Comparison of ENCODE assay signal across 19 cellular contexts in genomic region chr5:1832511-1833250, GRCh38. TPM values are rescaled to one million over a fixed set of nuclear protein-coding genes. Genes with fewer than 3 reads are reported as not detected.
DNase-seq lines count a peak whose midpoint lies in the region; ATAC-seq, FAIRE-seq and TF ChIP-seq lines count a peak whose summit lies in the region.
"Had no signal": no experiment of that assay in that cellular context is flagged by ENCODE, and none has a peak within 500 bp of the region (broad histone marks: within the 10 kb centered on the region; RNA-seq: fewer than 3 reads in every experiment).

No MANE protein-coding gene starts in this region.

- CTCF ChIA-PET in OCI-LY7 (lab: Charles Lee; ENCODE audit: unreplicated experiment), result no interaction called here

- 79% methylated on average over 28 of the region's 28 CpGs for WGBS in right cardiac atrium

- intact Hi-C loops in Right ventricle myocardium superior (cut with DNase I) (no loop called here), right cardiac atrium (cut with DNase I) (no loop called here), OCI-LY7 (cut with micrococcal nuclease; ENCODE audit: unreplicated experiment) (no loop called here), kidney (cut with DNase I) (no loop called here), upper lobe of right lung (cut with DNase I) (no loop called here)

- peaks cover 8% of the 10 kb centered on the region; the same call in 1 of the 2 replicates for H3K36me3 ChIP-seq in OCI-LY7 (ENCODE audit: insufficient read depth, low read length)
- H3K36me3 ChIP-seq in kidney (ENCODE audit: control insufficient read depth in 1 of 2, insufficient read depth in 2 of 2, low read length in 2 of 2), result no peaks in the 10 kb centered on the region
- H3K36me3 ChIP-seq in upper lobe of right lung, result no peaks in the 10 kb centered on the region
- H3K36me3 ChIP-seq: BE2C, Peyer's patch had no signal

- H3K9me2 ChIP-seq in OCI-LY7 (ENCODE audit: insufficient read depth, low read length), result no peaks in the 10 kb centered on the region

- peak; percentile 48 for ATAC-seq in Right ventricle myocardium superior (ENCODE audit: poor library complexity)
- no peak for ATAC-seq in right cardiac atrium
- ATAC-seq in upper lobe of right lung, result no peak
- no peak for ATAC-seq in HG03097 (IDR thresholded peaks at IDR 0.05; ENCODE audit: low FRiP score, unreplicated experiment)

- no peak overlapping the region for H2AFZ ChIP-seq in OCI-LY7 (ENCODE audit: low read length)
- H2AFZ ChIP-seq: GM23248 had no signal

- FAIRE-seq in kidney (lab: Jason Lieb, UNC), result no peak
- FAIRE-seq: G401.6 had no signal

- TF ChIP-seq CTCF in OCI-LY7 (conservative IDR thresholded peaks at IDR 0.05; ENCODE audit: low read length) (no peak), kidney (IDR thresholded peaks at IDR 0.05; ENCODE audit: borderline replicate concordance, extremely low read depth, insufficient read depth) (no peak), upper lobe of right lung (IDR thresholded peaks at IDR 0.05) (no peak)

- no peaks in the 10 kb centered on the region for H4K20me1 ChIP-seq in OCI-LY7 (ENCODE audit: insufficient read depth, low read length)

- no peaks in the 10 kb centered on the region for H3K27me3 ChIP-seq in right cardiac atrium (ENCODE audit: control insufficient read depth, insufficient read depth)
- peaks cover 24% of the 10 kb centered on the region for H3K27me3 ChIP-seq in upper lobe of right lung
- H3K27me3 ChIP-seq: Peyer's patch had no signal

- POLR2A ChIA-PET in OCI-LY7 (lab: Charles Lee), result no interaction called here

- no peak overlapping the region for H3K4me2 ChIP-seq in OCI-LY7 (ENCODE audit: low read length)

- H3K9ac ChIP-seq in kidney (ENCODE audit: low read length in 2 of 2), result no peak overlapping the region
- H3K9ac ChIP-seq: GM23248 had no signal

- DNase-seq in Right ventricle myocardium superior (peak; percentile 45), right cardiac atrium (no peak), OCI-LY7 (ENCODE audit: low spot score) (peak; percentile 5), kidney (peak; percentile 56), upper lobe of right lung (peak; percentile 55), DMS153 (lab: John Stamatoyannopoulos, UW) (no peak)
- DNase-seq: BE2C, DMS 273 treated with DMSO at 0.1 percent for 48 hours, KBM-7, NCI-H1092 treated with DMSO at 0.1 percent for 48 hours, NCI-H1694, NCI-H345, NCI-H69, SIG-M5 had no signal

- no TSS peak for BruUV-seq in OCI-LY7 (replicated peaks; lab: Mats Ljungman, UMichigan)

- H3K27ac ChIP-seq in right cardiac atrium (ENCODE audit: low read length) (no peak overlapping the region), OCI-LY7 (ENCODE audit: low read depth, low read length, poor library complexity, severe bottlenecking) (no peak overlapping the region), kidney (ENCODE audit: low read depth in 2 of 2, low read length in 2 of 2) (no peak overlapping the region), upper lobe of right lung (no peak overlapping the region)
- H3K27ac ChIP-seq: GM23248, Peyer's patch had no signal

- H3K79me2 ChIP-seq in OCI-LY7 (ENCODE audit: insufficient read depth, low read depth, low read length), result no peaks in the 10 kb centered on the region

- H3K9me3 ChIP-seq in right cardiac atrium (ENCODE audit: control insufficient read depth, low read length) (no peaks in the 10 kb centered on the region), OCI-LY7 (ENCODE audit: low read length) (no peaks in the 10 kb centered on the region), kidney (ENCODE audit: control insufficient read depth in 1 of 2, low read length in 2 of 2) (no peaks in the 10 kb centered on the region), upper lobe of right lung (no peaks in the 10 kb centered on the region)
- H3K9me3 ChIP-seq: BE2C, Peyer's patch had no signal

- H3K4me1 ChIP-seq in right cardiac atrium (ENCODE audit: control insufficient read depth, insufficient read depth, low read length) (no peaks in the 10 kb centered on the region), OCI-LY7 (ENCODE audit: insufficient read depth, low read length, poor library complexity, severe bottlenecking) (no peaks in the 10 kb centered on the region), kidney (ENCODE audit: control insufficient read depth in 1 of 2, insufficient read depth in 1 of 2, low read depth in 1 of 2, low read length in 2 of 2) (no peaks in the 10 kb centered on the region), upper lobe of right lung (no peaks in the 10 kb centered on the region)
- H3K4me1 ChIP-seq: BE2C, Peyer's patch had no signal

- H3K4me3 ChIP-seq in right cardiac atrium (ENCODE audit: low read length) (no peak overlapping the region), OCI-LY7 (ENCODE audit: low read depth, low read length, poor library complexity, severe bottlenecking) (no peak overlapping the region), kidney (ENCODE audit: low read length in 2 of 2) (no peak overlapping the region), upper lobe of right lung (no peak overlapping the region)
- H3K4me3 ChIP-seq: GM23248, Peyer's patch had no signal

RNA-seq across cellular contexts. Expression of gene NDUFS6, which starts 31.5 kb away (rescaled TPM):
- total RNA-seq in Right ventricle myocardium superior (126 TPM), right cardiac atrium (10 to 100 TPM; 64.1 to 90.1 (median 76.8) TPM), OCI-LY7 (2022) (52.2 and 58.7 TPM in 2 replicates), kidney (31.1 TPM), upper lobe of right lung (23.5 TPM)
- polyA plus RNA-seq in right cardiac atrium (216 TPM), kidney (ENCODE audit: insufficient read depth, low read depth, low replicate concordance) (164 TPM)
- 41.5 and 52.7 TPM in 2 replicates for total RNA-seq in OCI-LY7 (2014; rRNA removed; shearing (Covaris generic))

RNA-seq across cellular contexts. Expression of gene MRPL36, which starts 33.0 kb away (rescaled TPM):
- total RNA-seq in Right ventricle myocardium superior, result 65.5 TPM
- total RNA-seq in right cardiac atrium, result 10 to 100 TPM; 40.8 to 51.3 (median 48.1) TPM
- 104 TPM for polyA plus RNA-seq in right cardiac atrium
- total RNA-seq in OCI-LY7 (2014; rRNA removed; shearing (Covaris generic)), result 82.5 and 91.7 TPM in 2 replicates
- 78.6 and 93.8 TPM in 2 replicates for total RNA-seq in OCI-LY7 (2022)
- total RNA-seq in kidney, result 29.6 TPM
- 96.7 TPM for polyA plus RNA-seq in kidney (ENCODE audit: insufficient read depth, low read depth, low replicate concordance)
- total RNA-seq in upper lobe of right lung, result 29.4 TPM

RNA-seq across cellular contexts. Expression of gene IRX4, which starts 50.0 kb away (rescaled TPM):
- total RNA-seq in Right ventricle myocardium superior, result 15.8 TPM
- under 1 TPM in 1 of 4 donors, not detected in 3; 0.21 TPM for total RNA-seq in right cardiac atrium
- not detected for polyA plus RNA-seq in right cardiac atrium
- total RNA-seq in OCI-LY7 (2014; rRNA removed; shearing (Covaris generic)), result not detected in 2 replicates
- total RNA-seq in OCI-LY7 (2022), result not detected in 2 replicates
- not detected for total RNA-seq in kidney
- polyA plus RNA-seq in kidney (ENCODE audit: insufficient read depth, low read depth, low replicate concordance), result not detected
- not detected for total RNA-seq in upper lobe of right lung
- total RNA-seq: GM23248, M059J, Peyer's patch had no signal
- polyA plus RNA-seq: GM23248 had no signal

Comparison
In these comparisons a context has a peak if more than half of its experiments do, and no peak if none do; other contexts are left out.
1. DNase-seq: peak in Right ventricle myocardium superior (single experiment), OCI-LY7 (single experiment), kidney (single experiment) and upper lobe of right lung (single experiment); none in right cardiac atrium (0 of 3) and DMS153 (single experiment).
2. RNA of gene IRX4, which starts 50.0 kb away (total RNA-seq): 15.8 TPM in Right ventricle myocardium superior (single experiment); not detected in kidney (single experiment), 0.21 TPM in right cardiac atrium, not detected in OCI-LY7 and not detected in upper lobe of right lung (single experiment); every median in the first group is over 10 times any median in the second.